In genomic region chr6:27678449-27678848, GRCh38 we compare ENCODE assay signal across 17 cellular contexts.
"Had no signal": no experiment of that assay in that cellular context is flagged by ENCODE, and none has a peak within 500 bp of the region (broad histone marks: within the 10 kb centered on the region; RNA-seq: fewer than 3 reads in every experiment).

No MANE protein-coding gene starts in this region.

- H3K4me1 ChIP-seq: uterus had no signal

- H3K27ac ChIP-seq: esophagus squamous epithelium, heart right ventricle, tibial nerve, uterus, VCaP had no signal

- H3K36me3 ChIP-seq: esophagus squamous epithelium, heart right ventricle, tibial nerve, uterus had no signal

- H3K9me3 ChIP-seq: tibial nerve, uterus had no signal

- DNase-seq: activated CD4-positive, alpha-beta T cell treated with anti-CD3 and anti-CD28 coated beads, Interleukin-2, amount 50 U/mL, for 48 hours; activated naive CD8-positive, alpha-beta T cell treated with anti-CD3 and anti-CD28 coated beads, Interleukin-2, amount 10 ng/mL, durations not matched to agents 7 days and 5 days; amygdala; dermis blood vessel endothelial cell; effector memory CD8-positive, alpha-beta T cell; esophagus squamous epithelium; heart right ventricle; mesenchymal stem cell; stimulated activated CD4-positive, alpha-beta T cell treated with anti-CD3 and anti-CD28 coated beads, Interleukin-2, amount 100 ng/mL, for 24 hours; stimulated activated naive CD8-positive, alpha-beta T cell treated with anti-CD3 and anti-CD28 coated beads, Interleukin-15, Interleukin-2, amounts not matched to agents 100 U/mL and 50 U/mL, for 24 hours; substantia nigra; T-helper 9 cell; uterus had no signal

- H3K4me3 ChIP-seq: esophagus squamous epithelium, heart right ventricle, tibial nerve, uterus had no signal

- H3K4me3 Mint-ChIP-seq: natural killer cell treated with Interleukin-12 subunit alpha and Interleukin-12 subunit beta and Interleukin-15 and Interleukin-18, amount 100 ng/mL, for 72 hours had no signal

- H3K27ac Mint-ChIP-seq: activated naive CD8-positive, alpha-beta T cell treated with anti-CD3 and anti-CD28 coated beads, Interleukin-2, amount 10 ng/mL, durations not matched to agents 7 days and 5 days; natural killer cell treated with Interleukin-12 subunit alpha and Interleukin-12 subunit beta and Interleukin-15 and Interleukin-18, amount 100 ng/mL, for 72 hours; progenitor cell of endocrine pancreas had no signal
